In genomic region chr9:14526504-14526903, GRCh38 we compare ENCODE assay signal across 15 cellular contexts.
DNase-seq lines count a peak whose midpoint lies in the region.
"Had no signal": no experiment of that assay in that cellular context is flagged by ENCODE, and none has a peak within 500 bp of the region (broad histone marks: within the 10 kb centered on the region; RNA-seq: fewer than 3 reads in every experiment).

No MANE protein-coding gene starts in this region.

- peak; percentile 76 for DNase-seq in NCI-H1092 treated with DMSO at 0.1 percent for 48 hours (lab: John Stamatoyannopoulos, UW)
- no peak for DNase-seq in NCI-H1092 (lab: John Stamatoyannopoulos, UW)
- DNase-seq in NCI-H146 treated with DMSO at 0.1 percent for 48 hours (lab: John Stamatoyannopoulos, UW; ENCODE audit: unreplicated experiment) = peak; percentile 60
- peak; percentile 10 for DNase-seq in NCI-H69 (lab: John Stamatoyannopoulos, UW)
- no peak for DNase-seq in NCI-H2029 treated with DMSO at 0.1 percent for 48 hours (lab: John Stamatoyannopoulos, UW)
- no peak for DNase-seq in NCI-H2029 (lab: John Stamatoyannopoulos, UW)
- DNase-seq in pons (ENCODE audit: low spot score) = no peak
- DNase-seq: 8988T; ACHN; Calu3; CD4-positive, CD25-positive, alpha-beta regulatory T cell; DMS 273 treated with DMSO at 0.1 percent for 48 hours; EL; GDM1; GM23248 had no signal

Comparison
In these comparisons a context has a peak if more than half of its experiments do, and no peak if none do; other contexts are left out.
1. DNase-seq: peak in NCI-H1092 treated with DMSO at 0.1 percent for 48 hours (single experiment), NCI-H146 treated with DMSO at 0.1 percent for 48 hours (single experiment) and NCI-H69 (single experiment); none in NCI-H1092 (single experiment), NCI-H2029 treated with DMSO at 0.1 percent for 48 hours (single experiment), NCI-H2029 (single experiment) and pons (single experiment).